15 cellular contexts compared by ENCODE assay signal in the genomic region with DNA sequence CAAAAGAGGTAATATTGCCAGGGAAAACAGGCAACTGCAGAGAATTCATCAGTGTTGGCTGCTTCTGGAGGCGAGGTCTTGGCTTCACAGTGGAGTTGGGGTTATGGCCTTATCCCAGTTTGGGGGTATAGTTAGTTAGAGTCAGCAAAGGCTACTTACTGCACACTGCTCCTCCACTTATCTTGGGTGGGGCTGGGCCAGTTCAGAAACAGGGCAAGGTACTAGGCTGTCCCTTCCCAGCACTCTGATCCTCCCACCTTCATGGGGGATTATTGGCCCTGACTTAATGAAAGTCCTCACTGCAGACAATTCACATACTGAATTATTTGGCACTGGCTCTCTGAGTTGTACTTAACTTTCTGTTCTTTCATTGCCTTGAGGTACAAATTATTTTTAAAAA.
A peak's percentile ranks its signal among the peaks of the same experiment; 100 is the strongest.
DNase-seq lines count a peak whose midpoint lies in the region; ATAC-seq and TF ChIP-seq lines count a peak whose summit lies in the region.
"Had no signal": no experiment of that assay in that cellular context is flagged by ENCODE, and none has a peak within 500 bp of the region (broad histone marks: within the 10 kb centered on the region; RNA-seq: fewer than 3 reads in every experiment).

No MANE protein-coding gene starts in this region.

- no peak for TF ChIP-seq CTCF in cardiac muscle cell (IDR thresholded peaks at IDR 0.05; ENCODE audit: low read depth, low read length)
- TF ChIP-seq CTCF in left ventricle myocardium inferior (IDR thresholded peaks at IDR 0.05; ENCODE audit: borderline replicate concordance): no peak
- TF ChIP-seq CTCF in VCaP (conservative IDR thresholded peaks at IDR 0.05): no peak
- TF ChIP-seq CTCF in mesothelial cell of epicardium (IDR thresholded peaks at IDR 0.05; ENCODE audit: unreplicated experiment): no peak
- no peak for TF ChIP-seq CTCF in thyroid gland (IDR thresholded peaks at IDR 0.05)

- 86 to 96% methylated on average over 1 of the region's 1 CpG for WGBS in thyroid gland, 2 donors

- H3K36me3 ChIP-seq in cardiac muscle cell (no peaks in the 10 kb centered on the region), left ventricle myocardium inferior (no peaks in the 10 kb centered on the region), thyroid gland (no peaks in the 10 kb centered on the region)
- H3K36me3 ChIP-seq: BLaER1 had no signal

- peaks cover 76% of the 10 kb centered on the region for H3K4me1 Mint-ChIP-seq in mesothelial cell of epicardium

- DNase-seq in cardiac muscle cell (ENCODE audit: low read depth in 1 of 2, low spot score in 1 of 2): no peak
- DNase-seq in left ventricle myocardium inferior: no peak
- DNase-seq in mesothelial cell of epicardium (ENCODE audit: low spot score in 2 of 2, unreplicated experiment in 2 of 2): no peak
- DNase-seq in thyroid gland: no peak
- no peak for DNase-seq in NCI-H128 (lab: John Stamatoyannopoulos, UW; ENCODE audit: unreplicated experiment)
- DNase-seq: AML-193; Caco-2; CD8-positive, alpha-beta memory T cell; GF-D8; GM23248 had no signal

- peak overlapping the region; percentile 86 for H3K27ac Mint-ChIP-seq in mesothelial cell of epicardium

- H3K27me3 ChIP-seq in cardiac muscle cell: no peaks in the 10 kb centered on the region
- H3K27me3 ChIP-seq in left ventricle myocardium inferior (ENCODE audit: low read depth): no peaks in the 10 kb centered on the region
- H3K27me3 ChIP-seq in thyroid gland: no peaks in the 10 kb centered on the region
- H3K27me3 ChIP-seq: BLaER1 had no signal

- H3K4me3 ChIP-seq in cardiac muscle cell: no peak overlapping the region
- no peak overlapping the region for H3K4me3 ChIP-seq in left ventricle myocardium inferior
- H3K4me3 ChIP-seq in thyroid gland (replicated peaks in 1 of 3): no peak overlapping the region
- H3K4me3 ChIP-seq: BLaER1, GM23248 had no signal

- ATAC-seq in HG02798 (IDR thresholded peaks at IDR 0.05; ENCODE audit: poor library complexity, unreplicated experiment) (no peak), GM19455 (IDR thresholded peaks at IDR 0.05; ENCODE audit: unreplicated experiment) (no peak)

- H3K9me3 ChIP-seq in cardiac muscle cell (ENCODE audit: low read depth): no peaks in the 10 kb centered on the region
- H3K9me3 ChIP-seq in left ventricle myocardium inferior (replicated peaks): no peaks in the 10 kb centered on the region
- H3K9me3 ChIP-seq in thyroid gland: no peaks in the 10 kb centered on the region
- H3K9me3 ChIP-seq: BLaER1, Caco-2 had no signal

- H3K27ac ChIP-seq in cardiac muscle cell (peak overlapping the region; percentile 7), left ventricle myocardium inferior (replicated peaks) (no peak overlapping the region), VCaP (peak overlapping the region; percentile 53), thyroid gland (peak overlapping the region in 2 of 3 donors; percentile 7 to 59)
- H3K27ac ChIP-seq: 22Rv1, BLaER1, GM23248 had no signal

- peaks cover 6% of the 10 kb centered on the region for H3K9me3 Mint-ChIP-seq in mesothelial cell of epicardium
- H3K9me3 Mint-ChIP-seq: CD8-positive, alpha-beta memory T cell had no signal

- TF ChIP-seq POLR2A in thyroid gland (IDR thresholded peaks at IDR 0.05): no peak

- no peaks in the 10 kb centered on the region for H3K36me3 Mint-ChIP-seq in mesothelial cell of epicardium
- H3K36me3 Mint-ChIP-seq: CD8-positive, alpha-beta memory T cell had no signal

- peaks cover 10% of the 10 kb centered on the region for H3K4me1 ChIP-seq in cardiac muscle cell (ENCODE audit: low read depth)
- peaks cover 51% of the 10 kb centered on the region for H3K4me1 ChIP-seq in left ventricle myocardium inferior
- H3K4me1 ChIP-seq in thyroid gland: peaks cover 18 to 24% of the 10 kb centered on the region in 2 donors

- no peak overlapping the region for H3K4me3 Mint-ChIP-seq in mesothelial cell of epicardium
- H3K4me3 Mint-ChIP-seq: CD8-positive, alpha-beta memory T cell had no signal

- H3K27me3 Mint-ChIP-seq in mesothelial cell of epicardium (ENCODE audit: low read depth): no peaks in the 10 kb centered on the region
- H3K27me3 Mint-ChIP-seq: CD8-positive, alpha-beta memory T cell had no signal

- intact Hi-C loops in left ventricle myocardium inferior (cut with micrococcal nuclease) (no loop called here), thyroid gland (cut with DNase I) (no loop called here)
